Comparison of ENCODE assay signal across 8 cellular contexts in genomic region chr22:19478466-19479357, GRCh38. TPM values are rescaled to one million over a fixed set of nuclear protein-coding genes. Genes with fewer than 3 reads are reported as not detected.
DNase-seq lines count a peak whose midpoint lies in the region; ATAC-seq and TF ChIP-seq lines count a peak whose summit lies in the region.

A gene with protein sequence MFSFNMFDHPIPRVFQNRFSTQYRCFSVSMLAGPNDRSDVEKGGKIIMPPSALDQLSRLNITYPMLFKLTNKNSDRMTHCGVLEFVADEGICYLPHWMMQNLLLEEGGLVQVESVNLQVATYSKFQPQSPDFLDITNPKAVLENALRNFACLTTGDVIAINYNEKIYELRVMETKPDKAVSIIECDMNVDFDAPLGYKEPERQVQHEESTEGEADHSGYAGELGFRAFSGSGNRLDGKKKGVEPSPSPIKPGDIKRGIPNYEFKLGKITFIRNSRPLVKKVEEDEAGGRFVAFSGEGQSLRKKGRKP (minus strand): TSS chr22:19479193. CDS start chr22:19479085, 108 bp downstream.

- no peak for TF ChIP-seq CTCF in kidney epithelial cell (IDR thresholded peaks at IDR 0.05; ENCODE audit: insufficient read depth, low read length, poor library complexity, severe bottlenecking)

- H3K27me3 ChIP-seq in kidney epithelial cell (ENCODE audit: control insufficient read depth, insufficient read depth, low read length) = no peaks in the 10 kb centered on the region

- peak; percentile 50 for ATAC-seq in HG02943 (IDR thresholded peaks at IDR 0.05; ENCODE audit: low read depth, unreplicated experiment)

- H3K36me3 ChIP-seq in kidney epithelial cell (ENCODE audit: control insufficient read depth, insufficient read depth, low read length) = peaks cover 1% of the 10 kb centered on the region

- peak within 1 kb of the TSS; percentile 97 for H3K4me3 ChIP-seq in kidney epithelial cell (ENCODE audit: low read depth, low read length)

- DNase-seq in NCI-H82 (lab: John Stamatoyannopoulos, UW) (peak; percentile 82), NCI-H82 treated with DMSO at 0.1 percent for 48 hours (lab: John Stamatoyannopoulos, UW; ENCODE audit: unreplicated experiment) (no peak), NCI-H2171 treated with DMSO at 0.1 percent for 48 hours (lab: John Stamatoyannopoulos, UW) (peak; percentile 90), cerebellar cortex (ENCODE audit: low spot score) (peak; percentile 77), kidney epithelial cell (ENCODE audit: low read depth) (peak; percentile 25)
- DNase-seq in activated CD4-positive, alpha-beta T cell treated with anti-CD3 and anti-CD28 coated beads for 1 hour = peak; percentile 65
- DNase-seq in stimulated activated CD4-positive, alpha-beta T cell treated with anti-CD3 and anti-CD28 coated beads, Interleukin-1b, Interleukin-23, amount 100 ng/mL, for 1 hour (ENCODE audit: low read depth in 2 of 2) = peak; percentile 34 to 61

RNA-seq across cellular contexts. Expression of the gene that starts here (rescaled TPM):
- 48.9 and 50.9 TPM in 2 replicates for total RNA-seq in kidney epithelial cell
